Comparison of ENCODE assay signal across 31 cellular contexts in genomic region chr12:67460388-67460787, GRCh38.
"Had no signal": no experiment of that assay in that cellular context is flagged by ENCODE, and none has a peak within 500 bp of the region (broad histone marks: within the 10 kb centered on the region; RNA-seq: fewer than 3 reads in every experiment).

No MANE protein-coding gene starts in this region.

- H3K4me1 Mint-ChIP-seq: activated CD4-positive, alpha-beta memory T cell treated with anti-CD3 and anti-CD28 coated beads, Interleukin-2, amount 10 ng/mL, durations not matched to agents 7 days and 5 days; activated CD4-positive, alpha-beta T cell treated with anti-CD3 and anti-CD28 coated beads, Interleukin-2, amount 10 ng/mL, durations not matched to agents 7 days and 5 days had no signal

- H3K36me3 Mint-ChIP-seq: activated naive CD8-positive, alpha-beta T cell; WTC11 had no signal

- H3K27me3 ChIP-seq: brain microvascular endothelial cell, esophagus muscularis mucosa, gastroesophageal sphincter had no signal

- H3K36me3 ChIP-seq: brain microvascular endothelial cell, esophagus muscularis mucosa, gastroesophageal sphincter had no signal

- FAIRE-seq: astrocyte, colon, TTC549 had no signal

- ATAC-seq: activated T-cell treated with anti-CD3 and anti-CD28 coated beads, Interleukin-2, amount 50 U/mL, for 72 hours; effector memory CD8-positive, alpha-beta T cell; foreskin keratinocyte; gastroesophageal sphincter; WTC11 had no signal

- H3K9me3 Mint-ChIP-seq: activated CD4-positive, alpha-beta memory T cell treated with anti-CD3 and anti-CD28 coated beads, Interleukin-2, amount 10 ng/mL, durations not matched to agents 7 days and 5 days; activated T-cell treated with anti-CD3 and anti-CD28 coated beads, Interleukin-2, amount 50 U/mL, for 24 hours; WTC11 had no signal

- H3K27ac Mint-ChIP-seq: activated CD4-positive, alpha-beta memory T cell treated with anti-CD3 and anti-CD28 coated beads, Interleukin-2, amount 10 ng/mL, durations not matched to agents 7 days and 5 days; activated CD4-positive, alpha-beta T cell treated with anti-CD3 and anti-CD28 coated beads, Interleukin-2, amount 10 ng/mL, durations not matched to agents 7 days and 5 days; activated naive CD8-positive, alpha-beta T cell; activated T-cell treated with anti-CD3 and anti-CD28 coated beads, Interleukin-2, amount 50 U/mL, for 24 hours; activated T-cell treated with anti-CD3 and anti-CD28 coated beads, Interleukin-2, amount 50 U/mL, for 72 hours; effector memory CD8-positive, alpha-beta T cell; WTC11 had no signal

- H3K4me3 ChIP-seq: esophagus muscularis mucosa, gastroesophageal sphincter had no signal

- H3K27ac ChIP-seq: brain microvascular endothelial cell, esophagus muscularis mucosa, foreskin keratinocyte, gastroesophageal sphincter, VCaP had no signal

- DNase-seq: activated CD4-positive, alpha-beta memory T cell treated with anti-CD3 and anti-CD28 coated beads, Interleukin-2, amount 10 ng/mL, durations not matched to agents 7 days and 5 days; activated CD4-positive, alpha-beta T cell treated with anti-CD3 and anti-CD28 coated beads for 1 hour; activated CD4-positive, alpha-beta T cell treated with anti-CD3 and anti-CD28 coated beads for 4 hours; activated CD4-positive, alpha-beta T cell treated with anti-CD3 and anti-CD28 coated beads, Interleukin-2, amount 10 ng/mL, durations not matched to agents 7 days and 5 days; activated CD4-positive, alpha-beta T cell treated with anti-CD3 and anti-CD28 coated beads, Interleukin-2, amount 50 U/mL, for 4 hours; activated CD8-positive, alpha-beta memory T cell treated with anti-CD3 and anti-CD28 coated beads, Interleukin-2, amount 50 U/mL, for 48 hours; activated gamma-delta T cell; activated naive CD4-positive, alpha-beta T cell treated with anti-CD3 and anti-CD28 coated beads, Interleukin-2, amount 50 U/mL, for 16 hours; activated naive CD4-positive, alpha-beta T cell treated with Interleukin-2 at 50 U/mL for 16 hours; activated T-cell treated with anti-CD3 and anti-CD28 coated beads for 4 hours; activated T-cell treated with anti-CD3 and anti-CD28 coated beads, Interleukin-2, amount 50 U/mL, for 24 hours; activated T-cell treated with anti-CD3 and anti-CD28 coated beads, Interleukin-2, amount 50 U/mL, for 72 hours; amniotic stem cell; anterior cingulate cortex; brain microvascular endothelial cell; caudate nucleus; cortex of kidney; dermis blood vessel endothelial cell; effector CD4-positive, alpha-beta T cell; effector memory CD8-positive, alpha-beta T cell; erythroblast; foreskin keratinocyte; T-helper 2 cell had no signal

- H3K4me3 Mint-ChIP-seq: activated CD4-positive, alpha-beta memory T cell treated with anti-CD3 and anti-CD28 coated beads, Interleukin-2, amount 10 ng/mL, durations not matched to agents 7 days and 5 days; activated CD4-positive, alpha-beta T cell treated with anti-CD3 and anti-CD28 coated beads, Interleukin-2, amount 10 ng/mL, durations not matched to agents 7 days and 5 days; activated naive CD8-positive, alpha-beta T cell; activated T-cell treated with anti-CD3 and anti-CD28 coated beads, Interleukin-2, amount 50 U/mL, for 24 hours; activated T-cell treated with anti-CD3 and anti-CD28 coated beads, Interleukin-2, amount 50 U/mL, for 72 hours; effector memory CD8-positive, alpha-beta T cell; WTC11 had no signal

- H3K9me3 ChIP-seq: esophagus muscularis mucosa, gastroesophageal sphincter had no signal
